In the genomic region with DNA sequence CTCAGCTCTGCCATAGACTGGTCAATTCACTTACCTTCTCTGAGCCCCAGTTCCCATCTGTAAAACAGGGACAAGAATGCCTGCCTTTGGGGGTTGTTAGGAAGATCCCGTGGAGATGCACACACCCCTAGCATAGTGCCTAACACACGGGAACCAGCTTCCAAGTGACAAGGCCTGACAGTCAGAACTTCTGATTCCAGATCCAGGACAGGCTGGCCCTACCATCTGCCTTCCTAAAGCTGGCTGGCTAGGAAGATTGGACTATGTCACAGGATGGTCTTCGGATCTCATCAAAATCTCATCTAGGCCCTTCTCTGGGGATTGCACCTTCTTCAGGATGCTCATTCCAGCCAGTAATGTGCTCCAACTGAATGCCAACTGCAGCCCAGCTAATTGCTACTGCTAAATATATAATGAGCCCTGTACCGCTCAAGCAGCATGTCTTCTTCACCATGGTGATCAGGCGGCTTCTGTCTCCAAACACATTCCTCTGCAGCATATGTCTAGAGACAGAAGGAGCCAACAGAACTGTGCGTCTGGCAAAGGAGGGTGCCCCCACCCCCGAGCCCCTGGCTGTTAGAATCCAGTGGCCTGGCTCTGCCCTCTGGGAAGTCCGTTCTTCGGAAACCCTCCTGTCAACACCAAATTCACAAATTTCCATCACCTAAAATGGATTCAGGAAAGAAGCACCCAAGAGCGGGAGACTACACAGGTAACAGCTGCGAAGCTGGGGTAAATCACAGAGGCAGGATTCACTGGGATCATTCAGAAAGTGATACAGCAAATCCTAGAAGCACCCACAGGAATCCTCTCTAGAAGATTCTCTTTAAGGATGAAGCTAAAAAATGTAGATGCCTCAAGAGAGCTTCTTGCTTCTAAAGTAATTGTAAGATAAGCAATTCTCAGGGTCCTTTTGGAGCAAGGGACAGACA, we compare ENCODE assay signal across 1 cellular context.
TF ChIP-seq lines count a peak whose summit lies in the region.

No MANE protein-coding gene starts in this region.

TF ChIP-seq in IMR-90, 13 proteins besides CTCF, POLR2A, EP300 and RAD21 (continued from another document):
- TF ChIP-seq, protein P1, sequence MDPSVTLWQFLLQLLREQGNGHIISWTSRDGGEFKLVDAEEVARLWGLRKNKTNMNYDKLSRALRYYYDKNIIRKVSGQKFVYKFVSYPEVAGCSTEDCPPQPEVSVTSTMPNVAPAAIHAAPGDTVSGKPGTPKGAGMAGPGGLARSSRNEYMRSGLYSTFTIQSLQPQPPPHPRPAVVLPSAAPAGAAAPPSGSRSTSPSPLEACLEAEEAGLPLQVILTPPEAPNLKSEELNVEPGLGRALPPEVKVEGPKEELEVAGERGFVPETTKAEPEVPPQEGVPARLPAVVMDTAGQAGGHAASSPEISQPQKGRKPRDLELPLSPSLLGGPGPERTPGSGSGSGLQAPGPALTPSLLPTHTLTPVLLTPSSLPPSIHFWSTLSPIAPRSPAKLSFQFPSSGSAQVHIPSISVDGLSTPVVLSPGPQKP (IDR thresholded peaks at IDR 0.05; ENCODE audit: borderline replicate concordance, low read depth, low read length), result no peak
- TF ChIP-seq MAZ (IDR thresholded peaks at IDR 0.05; ENCODE audit: borderline replicate concordance, low read depth, low read length) (no peak), MXI1 (IDR thresholded peaks at IDR 0.05; ENCODE audit: borderline replicate concordance, low read depth, low read length) (no peak), FOS (IDR thresholded peaks at IDR 0.05; ENCODE audit: low read depth, low read length) (no peak), RFX5 (IDR thresholded peaks at IDR 0.05; ENCODE audit: low read depth, low read length) (no peak), BHLHE40 (IDR thresholded peaks at IDR 0.05; ENCODE audit: low read depth, low read length) (no peak), SMC3 (IDR thresholded peaks at IDR 0.05; ENCODE audit: low read depth, low read length) (no peak)
TF ChIP-seq in IMR-90: peak in this region for 0.
